Comparison of ENCODE assay signal across 34 cellular contexts in genomic region chrX:13956998-13957397, GRCh38.
"Had no signal": no experiment of that assay in that cellular context is flagged by ENCODE, and none has a peak within 500 bp of the region (broad histone marks: within the 10 kb centered on the region; RNA-seq: fewer than 3 reads in every experiment).

No MANE protein-coding gene starts in this region.

- H3K36me3 ChIP-seq: MG63 had no signal

- H3K4me3 ChIP-seq: MG63 had no signal

- H3K27ac ChIP-seq: KMS-11 had no signal

- H3K27me3 ChIP-seq: MG63 had no signal

- DNase-seq: Karpas-422, Kasumi-1, KG1, MG63, MM.1S, MV-4-11, NCI-H1048, NCI-H1092, NCI-H1092 treated with DMSO at 0.1 percent for 48 hours, NCI-H1105, NCI-H1105 treated with DMSO at 0.1 percent for 48 hours, NCI-H1417, NCI-H1417 treated with DMSO at 0.1 percent for 48 hours, NCI-H1436, NCI-H1436 treated with DMSO at 0.1 percent for 48 hours, NCI-H146, NCI-H1694, NCI-H1694 treated with DMSO at 0.1 percent for 48 hours, NCI-H187, NCI-H187 treated with DMSO at 0.1 percent for 48 hours, NCI-H1930, NCI-H2029, NCI-H2029 treated with DMSO at 0.1 percent for 48 hours, NCI-H2081, NCI-H2081 treated with DMSO at 0.1 percent for 48 hours, NCI-H2107, NCI-H2171, NCI-H2171 treated with DMSO at 0.1 percent for 48 hours, NCI-H2227 treated with DMSO at 0.1 percent for 48 hours, NCI-H226, NCI-H345, NCI-H446, NCI-H446 treated with DMSO at 0.1 percent for 48 hours had no signal

- H3K9ac ChIP-seq: KMS-11 had no signal

- H3K9me3 ChIP-seq: MG63 had no signal
